ENCODE assay signal across 1 cellular context in genomic region chr9:109314011-109314531, GRCh38.
TF ChIP-seq lines count a peak whose summit lies in the region.

No MANE protein-coding gene starts in this region.

TF ChIP-seq in HepG2, 621 proteins besides CTCF, POLR2A, EP300 and RAD21 (continued from another document and continues in another):
- no peak for TF ChIP-seq HIC2 (CRISPR knock-in tag; IDR thresholded peaks at IDR 0.05; ENCODE audit: low read depth)
- no peak for TF ChIP-seq ZNF567 (CRISPR knock-in tag; IDR thresholded peaks at IDR 0.05; ENCODE audit: borderline replicate concordance)
- TF ChIP-seq ZFP90 (CRISPR knock-in tag; IDR thresholded peaks at IDR 0.05; ENCODE audit: borderline replicate concordance): no peak
- TF ChIP-seq SIX4 (CRISPR knock-in tag; IDR thresholded peaks at IDR 0.05): peak; percentile 91
- no peak for TF ChIP-seq MIER2 (CRISPR knock-in tag; IDR thresholded peaks at IDR 0.05)
- TF ChIP-seq FOSL2 (CRISPR knock-in tag; IDR thresholded peaks at IDR 0.05): peak; percentile 62
- no peak for TF ChIP-seq ZNF460 (CRISPR knock-in tag; IDR thresholded peaks at IDR 0.05; ENCODE audit: borderline replicate concordance)
- peak; percentile 66; the same call in 1 of the 2 replicates for TF ChIP-seq TFE3 (CRISPR knock-in tag; IDR thresholded peaks at IDR 0.05)
- TF ChIP-seq ZSCAN25 (CRISPR knock-in tag; IDR thresholded peaks at IDR 0.05): no peak
- no peak for TF ChIP-seq NFE2L1 (CRISPR knock-in tag; IDR thresholded peaks at IDR 0.05; ENCODE audit: borderline replicate concordance)
- no peak for TF ChIP-seq GRHL1 (CRISPR knock-in tag; conservative IDR thresholded peaks at IDR 0.05)
- TF ChIP-seq PRPF4 (IDR thresholded peaks at IDR 0.05; ENCODE audit: low read depth, low read length, poor library complexity, severe bottlenecking): no peak
- TF ChIP-seq JUNB (CRISPR knock-in tag; IDR thresholded peaks at IDR 0.05; ENCODE audit: borderline replicate concordance): no peak
- TF ChIP-seq MED1 (CRISPR knock-in tag; IDR thresholded peaks at IDR 0.05): 0 out of 2 replicates have a peak, but pooled peaks have one; percentile 27
- peak; percentile 24; the same call in 1 of the 2 replicates for TF ChIP-seq ZNF710 (CRISPR knock-in tag; IDR thresholded peaks at IDR 0.05; ENCODE audit: borderline replicate concordance)
- TF ChIP-seq BCLAF1 (IDR thresholded peaks at IDR 0.05): no peak
- TF ChIP-seq ZNF83 (CRISPR knock-in tag; IDR thresholded peaks at IDR 0.05; ENCODE audit: borderline replicate concordance): no peak
- 0 out of 2 replicates have a peak, but pooled peaks have one; percentile 32 for TF ChIP-seq POGZ (CRISPR knock-in tag; IDR thresholded peaks at IDR 0.05)
- no peak for TF ChIP-seq RBM39 (IDR thresholded peaks at IDR 0.05; ENCODE audit: low read depth, low read length, poor library complexity, severe bottlenecking)
- no peak for TF ChIP-seq FUBP1 (CRISPR knock-in tag; IDR thresholded peaks at IDR 0.05; ENCODE audit: borderline replicate concordance)
- peak; percentile 42 for TF ChIP-seq PATZ1 (CRISPR knock-in tag; IDR thresholded peaks at IDR 0.05)
- TF ChIP-seq ISL2 (CRISPR knock-in tag; IDR thresholded peaks at IDR 0.05): no peak
- TF ChIP-seq HHEX (CRISPR knock-in tag; IDR thresholded peaks at IDR 0.05): no peak
- no peak for TF ChIP-seq FOXJ3 (CRISPR knock-in tag; IDR thresholded peaks at IDR 0.05; ENCODE audit: borderline replicate concordance)
- TF ChIP-seq UBTF (CRISPR knock-in tag; IDR thresholded peaks at IDR 0.05): peak; percentile 44
- TF ChIP-seq ZNF407 (CRISPR knock-in tag; IDR thresholded peaks at IDR 0.05; ENCODE audit: not compliant biosample characterization): no peak
